Comparison of ENCODE assay signal across 18 cellular contexts in genomic region chr18:72530622-72531021, GRCh38. TPM values are rescaled to one million over a fixed set of nuclear protein-coding genes. Genes with fewer than 3 reads are reported as not detected.
A peak's percentile ranks its signal among the peaks of the same experiment; 100 is the strongest.
DNase-seq lines count a peak whose midpoint lies in the region; ATAC-seq, FAIRE-seq and TF ChIP-seq lines count a peak whose summit lies in the region.
"Had no signal": no experiment of that assay in that cellular context is flagged by ENCODE, and none has a peak within 500 bp of the region (broad histone marks: within the 10 kb centered on the region; RNA-seq: fewer than 3 reads in every experiment).

No MANE protein-coding gene starts in this region.

- H2AFZ ChIP-seq in H9 (ENCODE audit: low read length) (no peak overlapping the region), astrocyte (ENCODE audit: low read depth, low read length) (no peak overlapping the region)

- TF ChIP-seq CTCF in 22Rv1 (IDR thresholded peaks at IDR 0.05): peak; percentile 23
- TF ChIP-seq CTCF in H9 (conservative IDR thresholded peaks at IDR 0.05): peak; percentile 43; the same call in 2 of the 3 replicates
- peak; percentile 25 for TF ChIP-seq CTCF in astrocyte (IDR thresholded peaks at IDR 0.05; ENCODE audit: insufficient read depth, low read depth, low read length)
- no peak for TF ChIP-seq CTCF in Calu3 (IDR thresholded peaks at IDR 0.05; ENCODE audit: unreplicated experiment)

- H3K4ac ChIP-seq in H9 (ENCODE audit: low read depth, low read length): no peak overlapping the region

- no peak overlapping the region for H3K4me3 Mint-ChIP-seq in H9
- H3K4me3 Mint-ChIP-seq in astrocyte (ENCODE audit: unreplicated experiment): no peak overlapping the region
- H3K4me3 Mint-ChIP-seq in Calu3 (ENCODE audit: low read depth, unreplicated experiment): no peak overlapping the region
- H3K4me3 Mint-ChIP-seq: activated T-helper 17 cell treated with anti-CD3 and anti-CD28 coated beads, Interleukin-2, amount 50 U/mL, for 72 hours; B cell; dendritic cell treated with granulocyte-macrophage colony-stimulating factor and Interleukin-4, amounts not matched to agents 40 ng/mL and 50 ng/mL, for 4 days; stimulated activated naive CD8-positive, alpha-beta T cell treated with anti-CD3 and anti-CD28 coated beads, Interleukin-15, Interleukin-2, amounts not matched to agents 100 ng/mL and 50 ng/mL, for 24 hours had no signal

- H4K5ac ChIP-seq in H9 (ENCODE audit: insufficient read length, low read depth, low read length): no peak overlapping the region

- H2BK12ac ChIP-seq in H9 (ENCODE audit: insufficient read length, low read depth, low read length): no peak overlapping the region

- no peak overlapping the region for H2BK5ac ChIP-seq in H9 (ENCODE audit: insufficient read length, low read length)

- no peak overlapping the region for H4K8ac ChIP-seq in H9 (replicated peaks; ENCODE audit: insufficient read length, low read depth, low read length)

- H3T11ph ChIP-seq in H9 (ENCODE audit: low read length): no peak overlapping the region

- intact Hi-C loops in Calu3 (cut with micrococcal nuclease; ENCODE audit: unreplicated experiment): loop anchor here (10.0 kb wide), 1 partner anchor 1136 kb away; no protein-coding TSS in a partner anchor

- no peak for ATAC-seq in HG03439 (IDR thresholded peaks at IDR 0.05; ENCODE audit: unreplicated experiment)
- ATAC-seq: activated T-helper 17 cell treated with anti-CD3 and anti-CD28 coated beads, Interleukin-2, amount 50 U/mL, for 72 hours; left cardiac atrium had no signal

- H3K23me2 ChIP-seq in H9 (ENCODE audit: insufficient read length, low read depth, low read length, poor library complexity, severe bottlenecking): no peaks in the 10 kb centered on the region

- H3K27ac Mint-ChIP-seq in H9: no peak overlapping the region
- no peak overlapping the region for H3K27ac Mint-ChIP-seq in astrocyte (ENCODE audit: unreplicated experiment)
- H3K27ac Mint-ChIP-seq in Calu3 (ENCODE audit: unreplicated experiment): no peak overlapping the region
- H3K27ac Mint-ChIP-seq: activated T-helper 17 cell treated with anti-CD3 and anti-CD28 coated beads, Interleukin-2, amount 50 U/mL, for 72 hours; B cell; dendritic cell treated with granulocyte-macrophage colony-stimulating factor and Interleukin-4, amounts not matched to agents 40 ng/mL and 50 ng/mL, for 4 days; stimulated activated naive CD8-positive, alpha-beta T cell treated with anti-CD3 and anti-CD28 coated beads, Interleukin-15, Interleukin-2, amounts not matched to agents 100 ng/mL and 50 ng/mL, for 24 hours had no signal

- H3K23ac ChIP-seq in H9 (ENCODE audit: insufficient read length, low read depth, low read length): no peak overlapping the region

- H4K91ac ChIP-seq in H9 (ENCODE audit: insufficient read length, low read depth, low read length): no peak overlapping the region

- no peak overlapping the region for H3K56ac ChIP-seq in H9 (ENCODE audit: insufficient read length, low read depth, low read length)

- no peak overlapping the region for H2BK20ac ChIP-seq in H9 (ENCODE audit: low read depth, low read length, poor library complexity, severe bottlenecking)

- no peak overlapping the region for H2AK5ac ChIP-seq in H9 (ENCODE audit: insufficient read length, low read length)

- H3K9me3 ChIP-seq in H9 (ENCODE audit: control insufficient read depth, low read depth, low read length): no peaks in the 10 kb centered on the region
- H3K9me3 ChIP-seq in astrocyte (ENCODE audit: insufficient read depth, low read depth, low read length): no peaks in the 10 kb centered on the region
- H3K9me3 ChIP-seq: Peyer's patch had no signal

- no peak for DNase-seq in H9
- DNase-seq in astrocyte (ENCODE audit: low read depth): no peak
- DNase-seq in kidney tubule cell (ENCODE audit: low spot score): peak; percentile 2
- DNase-seq in Calu3: no peak
- DNase-seq in activated CD4-positive, CD25-positive, alpha-beta regulatory T cell treated with anti-CD3 and anti-CD28 coated beads, Interleukin-2, amount 50 U/mL, for 72 hours: no peak
- DNase-seq in DMS 273 (lab: John Stamatoyannopoulos, UW; ENCODE audit: unreplicated experiment): no peak
- DNase-seq: DMS153, Kasumi-1, left cardiac atrium, NCI-H1694, Peyer's patch, posterior cingulate gyrus had no signal

- H3K27me3 ChIP-seq in H9 (ENCODE audit: insufficient read depth, low read length) (no peaks in the 10 kb centered on the region), astrocyte (ENCODE audit: insufficient read depth, low read length) (no peaks in the 10 kb centered on the region)
- H3K27me3 ChIP-seq: Peyer's patch had no signal

- H3K4me1 Mint-ChIP-seq in H9: no peaks in the 10 kb centered on the region
- H3K4me1 Mint-ChIP-seq in astrocyte (ENCODE audit: low read depth, unreplicated experiment): no peaks in the 10 kb centered on the region
- H3K4me1 Mint-ChIP-seq in Calu3 (ENCODE audit: low read depth, unreplicated experiment): no peaks in the 10 kb centered on the region
- H3K4me1 Mint-ChIP-seq: activated T-helper 17 cell treated with anti-CD3 and anti-CD28 coated beads, Interleukin-2, amount 50 U/mL, for 72 hours; B cell had no signal

- H3K9ac ChIP-seq in H9 (ENCODE audit: extremely low read depth, insufficient read length, low read length): no peak overlapping the region
- no peak overlapping the region for H3K9ac ChIP-seq in astrocyte (ENCODE audit: low read length)

- no CpG with 5 or more reads among the region's 1 CpG for WGBS in H9 (ENCODE audit: extremely low coverage, insufficient read length, low lambda C conversion rate)

- no peaks in the 10 kb centered on the region for H3K79me1 ChIP-seq in H9 (ENCODE audit: insufficient read depth, low read depth, low read length, poor library complexity, severe bottlenecking)

- peaks cover 21% of the 10 kb centered on the region for H3K27me3 Mint-ChIP-seq in H9 (ENCODE audit: low read depth)
- no peaks in the 10 kb centered on the region for H3K27me3 Mint-ChIP-seq in astrocyte (ENCODE audit: low read depth, unreplicated experiment)
- no peaks in the 10 kb centered on the region for H3K27me3 Mint-ChIP-seq in Calu3 (ENCODE audit: unreplicated experiment)
- H3K27me3 Mint-ChIP-seq: activated T-helper 17 cell treated with anti-CD3 and anti-CD28 coated beads, Interleukin-2, amount 50 U/mL, for 72 hours; B cell; dendritic cell treated with granulocyte-macrophage colony-stimulating factor and Interleukin-4, amounts not matched to agents 40 ng/mL and 50 ng/mL, for 4 days; stimulated activated naive CD8-positive, alpha-beta T cell treated with anti-CD3 and anti-CD28 coated beads, Interleukin-15, Interleukin-2, amounts not matched to agents 100 ng/mL and 50 ng/mL, for 24 hours had no signal

- H3K27ac ChIP-seq in 22Rv1 (no peak overlapping the region), H9 (ENCODE audit: insufficient read length, low read depth, low read length) (no peak overlapping the region), astrocyte (ENCODE audit: low read depth, low read length) (no peak overlapping the region)
- H3K27ac ChIP-seq: Peyer's patch had no signal

- H3K79me2 ChIP-seq in H9 (ENCODE audit: insufficient read depth, low read length) (no peaks in the 10 kb centered on the region), astrocyte (ENCODE audit: insufficient read depth, low read length) (no peaks in the 10 kb centered on the region)

- H3K4me3 ChIP-seq in astrocyte (ENCODE audit: insufficient read depth, low read depth, low read length): no peak overlapping the region
- H3K4me3 ChIP-seq: Peyer's patch had no signal

- H3K4me1 ChIP-seq in H9 (ENCODE audit: insufficient read depth, low read length) (no peaks in the 10 kb centered on the region), astrocyte (ENCODE audit: insufficient read depth, low read length) (no peaks in the 10 kb centered on the region)
- H3K4me1 ChIP-seq: Peyer's patch had no signal

- H3K9me3 Mint-ChIP-seq in H9: peaks cover 0 to 2% of the 10 kb centered on the region in 2 experiments; a peak in 1 of 5 replicates
- H3K9me3 Mint-ChIP-seq in astrocyte (ENCODE audit: unreplicated experiment): peaks cover 3% of the 10 kb centered on the region
- no peaks in the 10 kb centered on the region for H3K9me3 Mint-ChIP-seq in Calu3 (ENCODE audit: low read depth, unreplicated experiment)
- H3K9me3 Mint-ChIP-seq: activated T-helper 17 cell treated with anti-CD3 and anti-CD28 coated beads, Interleukin-2, amount 50 U/mL, for 72 hours; dendritic cell treated with granulocyte-macrophage colony-stimulating factor and Interleukin-4, amounts not matched to agents 40 ng/mL and 50 ng/mL, for 4 days; stimulated activated naive CD8-positive, alpha-beta T cell treated with anti-CD3 and anti-CD28 coated beads, Interleukin-15, Interleukin-2, amounts not matched to agents 100 ng/mL and 50 ng/mL, for 24 hours had no signal

- no peaks in the 10 kb centered on the region for H3K36me3 ChIP-seq in astrocyte (ENCODE audit: insufficient read depth, low read length)
- H3K36me3 ChIP-seq: Peyer's patch had no signal

- BruUV-seq in Calu3 (replicated peaks; lab: Mats Ljungman, UMichigan): no TSS peak

- no peak for FAIRE-seq in astrocyte (lab: Jason Lieb, UNC)

- H4K20me1 ChIP-seq in H9 (ENCODE audit: control insufficient read depth, insufficient read depth, insufficient read length) (no peaks in the 10 kb centered on the region), astrocyte (ENCODE audit: insufficient read depth, low read length) (no peaks in the 10 kb centered on the region)

- no peak overlapping the region for H3K18ac ChIP-seq in H9 (ENCODE audit: insufficient read length, low read depth, low read length)

- H2BK15ac ChIP-seq in H9 (ENCODE audit: low read depth, low read length): no peak overlapping the region

- no peaks in the 10 kb centered on the region for H3K36me3 Mint-ChIP-seq in H9 (ENCODE audit: insufficient read depth in 1 of 3, low read depth in 3 of 3)
- no peaks in the 10 kb centered on the region for H3K36me3 Mint-ChIP-seq in astrocyte (ENCODE audit: low read depth, unreplicated experiment)
- H3K36me3 Mint-ChIP-seq in Calu3 (ENCODE audit: insufficient read depth, unreplicated experiment): no peaks in the 10 kb centered on the region

- H3K14ac ChIP-seq in H9 (ENCODE audit: insufficient read depth, low read length): no peak overlapping the region

- CTCF ChIA-PET in Calu3 (lab: Charles Lee): no interaction called here

- H3K4me2 ChIP-seq in H9 (ENCODE audit: insufficient read depth, insufficient read length, low read length) (no peak overlapping the region), astrocyte (ENCODE audit: low read length) (no peak overlapping the region)

- no peak overlapping the region for H2BK120ac ChIP-seq in H9 (ENCODE audit: low read depth, low read length, poor library complexity, severe bottlenecking)

RNA-seq across cellular contexts. Expression of gene CBLN2, which starts 13.5 kb away (rescaled TPM):
- total RNA-seq in H9 (2021) (not detected in 2 replicates), astrocyte (not detected in 2 replicates), Calu3 (2022) (0.24 TPM in 1 of 2 replicates, not detected in the other)
- total RNA-seq: activated T-helper 17 cell treated with anti-CD3 and anti-CD28 coated beads, Interleukin-2, amount 50 U/mL, for 72 hours; B cell had no signal
